In the genomic region with DNA sequence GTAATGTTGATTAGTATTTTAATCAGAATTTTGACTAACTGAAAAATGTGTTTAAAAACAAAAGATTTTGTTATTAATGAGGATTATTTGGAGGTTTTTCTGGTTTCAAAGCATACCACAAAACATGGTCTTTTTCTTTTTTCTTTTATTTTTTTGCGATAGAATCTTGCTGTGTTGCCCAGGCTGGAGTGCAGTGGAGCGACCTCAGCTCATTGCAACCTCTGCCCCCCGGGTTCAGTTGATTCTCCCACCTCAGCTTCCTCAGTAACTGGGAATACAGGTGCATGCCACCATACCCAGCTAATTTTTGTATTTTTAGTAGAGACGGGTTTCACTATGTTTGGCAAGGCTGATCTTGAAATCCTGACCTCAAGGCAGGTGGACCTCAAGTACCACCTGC, we compare ENCODE assay signal across 17 cellular contexts. TPM values are rescaled to one million over a fixed set of nuclear protein-coding genes. Genes with fewer than 3 reads are reported as not detected.
DNase-seq lines count a peak whose midpoint lies in the region; ATAC-seq and TF ChIP-seq lines count a peak whose summit lies in the region.
"Had no signal": no experiment of that assay in that cellular context is flagged by ENCODE, and none has a peak within 500 bp of the region (broad histone marks: within the 10 kb centered on the region; RNA-seq: fewer than 3 reads in every experiment).

No MANE protein-coding gene starts in this region.

- peaks cover 14 to 81% (median 42%) of the 10 kb centered on the region in 11 experiments; a peak in 21 of 22 replicates for H4K20me1 ChIP-seq in BLaER1 treated with 17β-estradiol and CSF1 and Interleukin-3, amounts not matched to agents 10 nM and 100 nM

- H3K4me3 Mint-ChIP-seq in naive thymus-derived CD8-positive, alpha-beta T cell: no peak overlapping the region
- H3K4me3 Mint-ChIP-seq in endodermal cell: no peak overlapping the region
- H3K4me3 Mint-ChIP-seq: B cell; CD4-positive, alpha-beta memory T cell; HFFc6 had no signal

- H3K36me3 ChIP-seq in BLaER1 treated with 17β-estradiol and CSF1 and Interleukin-3, amounts not matched to agents 10 nM and 100 nM: peaks cover 67 to 89% (median 71%) of the 10 kb centered on the region in 11 experiments
- H3K36me3 ChIP-seq in HEK293 (ENCODE audit: control insufficient read depth in 2 of 2, insufficient read depth in 1 of 2, low read length in 2 of 2) (peaks cover 48 to 73% of the 10 kb centered on the region in 2 experiments), endodermal cell (ENCODE audit: control insufficient read depth, insufficient read depth, low read length) (peaks cover 83% of the 10 kb centered on the region)

- H3K27ac Mint-ChIP-seq in naive thymus-derived CD8-positive, alpha-beta T cell: peak overlapping the region in 7 of 10 donors; percentile 44 to 83 (median 48)
- H3K27ac Mint-ChIP-seq in endodermal cell: no peak overlapping the region
- H3K27ac Mint-ChIP-seq: HFFc6 had no signal

- no peaks in the 10 kb centered on the region for H3K9me3 ChIP-seq in BLaER1 treated with 17β-estradiol and CSF1 and Interleukin-3, amounts not matched to agents 10 nM and 100 nM (replicated peaks in 1 of 11)
- no peaks in the 10 kb centered on the region for H3K9me3 ChIP-seq in HEK293 (ENCODE audit: control insufficient read depth, insufficient read depth, low read depth, low read length)
- H3K9me3 ChIP-seq in endodermal cell (ENCODE audit: control insufficient read depth, low read length): no peaks in the 10 kb centered on the region

- H3K27me3 ChIP-seq in BLaER1 treated with 17β-estradiol and CSF1 and Interleukin-3, amounts not matched to agents 10 nM and 100 nM: no peaks in the 10 kb centered on the region
- H3K27me3 ChIP-seq in endodermal cell (ENCODE audit: control insufficient read depth, insufficient read depth, low read length, poor library complexity, severe bottlenecking): no peaks in the 10 kb centered on the region

- POLR2A ChIA-PET in HEK293 (lab: Yijun Ruan, JAX): no interaction called here
- POLR2A ChIA-PET in naive thymus-derived CD8-positive, alpha-beta T cell (lab: Charles Lee): interaction anchor here (0.6 to 1.1 kb wide), 2 partner anchors 23 to 202 kb away, joined by 3 read pairs; no protein-coding TSS in a partner anchor

- peaks cover 4 to 63% (median 16%) of the 10 kb centered on the region in 3 donors for H3K36me3 Mint-ChIP-seq in naive thymus-derived CD8-positive, alpha-beta T cell
- H3K36me3 Mint-ChIP-seq in endodermal cell (ENCODE audit: low read depth): peaks cover 43% of the 10 kb centered on the region

- H3K9ac ChIP-seq in BLaER1 treated with 17β-estradiol and CSF1 and Interleukin-3, amounts not matched to agents 10 nM and 100 nM: no peak overlapping the region
- H3K9ac ChIP-seq in endodermal cell (ENCODE audit: extremely low read depth, low read length, poor library complexity, severe bottlenecking): no peak overlapping the region
- H3K9ac ChIP-seq: GM23248 had no signal

- no peak overlapping the region for H3K27ac ChIP-seq in BLaER1 treated with 17β-estradiol and CSF1 and Interleukin-3, amounts not matched to agents 10 nM and 100 nM
- H3K27ac ChIP-seq in HEK293 (ENCODE audit: extremely low read depth, low read depth, low read length) (no peak overlapping the region), VCaP (peak overlapping the region; percentile 29; the same call in 1 of the 2 replicates), endodermal cell (ENCODE audit: low read depth, low read length) (no peak overlapping the region)
- H3K27ac ChIP-seq: C4-2B, GM23248, HL-60 had no signal

- peaks cover 4 to 39% (median 22%) of the 10 kb centered on the region in 4 donors for H3K4me1 Mint-ChIP-seq in naive thymus-derived CD8-positive, alpha-beta T cell
- H3K4me1 Mint-ChIP-seq in endodermal cell: no peaks in the 10 kb centered on the region

- H3K27me3 Mint-ChIP-seq in naive thymus-derived CD8-positive, alpha-beta T cell: no peaks in the 10 kb centered on the region
- H3K27me3 Mint-ChIP-seq in endodermal cell (ENCODE audit: insufficient read depth): no peaks in the 10 kb centered on the region
- H3K27me3 Mint-ChIP-seq: B cell; CD4-positive, alpha-beta memory T cell had no signal

- WGBS in endodermal cell (ENCODE audit: insufficient coverage in 1 of 2, insufficient read length in 1 of 2), 2 experiments: 82 to 94% methylated on average over 3 to 4 of the region's 4 CpGs

- peak overlapping the region in 7 of 11 experiments; percentile 23 to 64 (median 40); a peak in 9 of 22 replicates for H3K4me2 ChIP-seq in BLaER1 treated with 17β-estradiol and CSF1 and Interleukin-3, amounts not matched to agents 10 nM and 100 nM

- no peak for DNase-seq in naive thymus-derived CD8-positive, alpha-beta T cell
- DNase-seq in KG1 (lab: John Stamatoyannopoulos, UW) (no peak), endodermal cell (no peak)
- DNase-seq: CD4-positive, alpha-beta memory T cell; DMS153; DMS79; GF-D8; GM23248; HCEC 1CT; HFFc6 had no signal

- CTCF ChIA-PET in HEK293 (lab: Yijun Ruan, JAX): interaction anchor here (0.6 kb wide), 1 partner anchor 138 kb away, joined by 3 read pairs; no protein-coding TSS in a partner anchor

- TF ChIP-seq CTCF in HEK293 (tag by site-specific recombination; IDR thresholded peaks at IDR 0.05) (no peak), VCaP (conservative IDR thresholded peaks at IDR 0.05) (no peak), endodermal cell (conservative IDR thresholded peaks at IDR 0.05) (no peak)

- no peak for ATAC-seq in naive thymus-derived CD8-positive, alpha-beta T cell
- no peak for ATAC-seq in GM21390 (IDR thresholded peaks at IDR 0.05; ENCODE audit: unreplicated experiment)

- no peaks in the 10 kb centered on the region for H3K9me3 Mint-ChIP-seq in naive thymus-derived CD8-positive, alpha-beta T cell
- H3K9me3 Mint-ChIP-seq in endodermal cell: no peaks in the 10 kb centered on the region
- H3K9me3 Mint-ChIP-seq: CD4-positive, alpha-beta memory T cell; HFFc6 had no signal

- H3K4me3 ChIP-seq in BLaER1 treated with 17β-estradiol and CSF1 and Interleukin-3, amounts not matched to agents 10 nM and 100 nM: no peak overlapping the region
- H3K4me3 ChIP-seq in HEK293 (ENCODE audit: low read depth, low read length) (no peak overlapping the region), endodermal cell (ENCODE audit: low read length) (no peak overlapping the region)
- H3K4me3 ChIP-seq: GM23248 had no signal

- peaks cover 20 to 64% (median 52%) of the 10 kb centered on the region in 10 experiments for H3K4me1 ChIP-seq in BLaER1 treated with 17β-estradiol and CSF1 and Interleukin-3, amounts not matched to agents 10 nM and 100 nM
- H3K4me1 ChIP-seq in HEK293 (ENCODE audit: control insufficient read depth, insufficient read depth, low read length): no peaks in the 10 kb centered on the region
- H3K4me1 ChIP-seq in endodermal cell (ENCODE audit: control insufficient read depth, insufficient read depth, low read length): no peaks in the 10 kb centered on the region

TF ChIP-seq in HEK293, 187 proteins besides CTCF, POLR2A, EP300 and RAD21:
- TF ChIP-seq EGR2 (tag by site-specific recombination; IDR thresholded peaks at IDR 0.05; ENCODE audit: low read depth) (no peak), ZNF121 (tag by site-specific recombination; IDR thresholded peaks at IDR 0.05) (peak; percentile 58; the same call in 1 of the 2 replicates), ZNF549 (tag by site-specific recombination; IDR thresholded peaks at IDR 0.05) (no peak), ZNF629 (tag by site-specific recombination; IDR thresholded peaks at IDR 0.05) (no peak)

RNA-seq across cellular contexts. Expression of gene SREK1, which starts 24.1 kb away (rescaled TPM):
- total RNA-seq in naive thymus-derived CD8-positive, alpha-beta T cell: 10 to 100 TPM; 89.8 to 92.4 TPM
- polyA plus RNA-seq in naive thymus-derived CD8-positive, alpha-beta T cell: 10 to 100 TPM; 15.2 to 21.4 (median 17.6) TPM
- 10 to 100 TPM; 58.8 to 67.1 TPM for total RNA-seq in endodermal cell
- 67.4 TPM for polyA plus RNA-seq in endodermal cell (2013, experiment 1 of 2)
- polyA plus RNA-seq in endodermal cell (2013, experiment 2 of 2): 55.2 TPM
